In the genomic region with DNA sequence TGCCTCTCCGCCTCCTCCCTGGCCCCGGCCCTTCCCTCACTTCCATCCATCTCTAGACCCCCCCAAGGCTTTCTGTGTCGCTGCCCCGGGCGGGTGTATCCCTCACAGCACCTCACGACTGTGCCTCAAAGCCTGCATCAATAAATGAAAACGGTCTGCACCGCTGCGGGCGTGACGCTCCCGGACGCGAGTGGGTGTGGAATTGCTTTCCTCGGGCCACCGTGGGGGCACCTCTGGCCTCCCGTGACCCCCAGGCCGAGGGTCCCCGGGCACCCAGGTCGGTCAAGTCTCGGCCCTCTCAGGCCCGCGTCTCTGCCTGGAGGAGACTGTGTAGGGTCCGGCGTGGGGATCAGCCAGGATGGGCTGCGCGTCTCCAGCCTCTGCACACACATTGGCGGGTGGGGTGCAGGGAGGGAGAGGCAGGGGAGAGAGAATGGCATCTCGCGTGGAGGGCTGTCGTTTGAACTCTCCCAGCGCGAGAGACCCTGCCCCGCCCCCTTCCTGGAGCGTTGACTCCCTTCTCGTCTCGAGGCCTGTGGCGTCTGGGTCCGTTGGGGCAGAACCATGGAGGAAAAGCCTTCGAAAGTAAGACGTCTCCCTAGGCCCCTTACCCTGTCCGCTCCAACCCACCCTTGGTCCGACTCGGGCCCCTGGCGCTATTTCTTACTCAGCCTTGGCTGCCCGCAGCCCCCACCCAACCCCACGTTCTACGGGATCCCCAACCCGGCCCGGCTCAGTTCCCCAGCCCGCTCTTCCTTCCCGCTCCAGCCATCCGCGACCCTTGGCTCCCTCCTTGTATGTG, we compare ENCODE assay signal across 1 cellular context.
TF ChIP-seq lines count a peak whose summit lies in the region.

A gene with protein sequence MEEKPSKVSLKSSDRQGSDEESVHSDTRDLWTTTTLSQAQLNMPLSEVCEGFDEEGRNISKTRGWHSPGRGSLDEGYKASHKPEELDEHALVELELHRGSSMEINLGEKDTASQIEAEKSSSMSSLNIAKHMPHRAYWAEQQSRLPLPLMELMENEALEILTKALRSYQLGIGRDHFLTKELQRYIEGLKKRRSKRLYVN (plus strand): TSS at position 512 of the 802 bp plus-strand sequence. CDS start 53 bp downstream, at position 565.

TF ChIP-seq in SK-N-SH treated with all-trans-retinoic acid at 6 μM for 48 hours, 23 proteins besides CTCF, POLR2A, EP300 and RAD21 (continued from another document):
- TF ChIP-seq, protein P1, sequence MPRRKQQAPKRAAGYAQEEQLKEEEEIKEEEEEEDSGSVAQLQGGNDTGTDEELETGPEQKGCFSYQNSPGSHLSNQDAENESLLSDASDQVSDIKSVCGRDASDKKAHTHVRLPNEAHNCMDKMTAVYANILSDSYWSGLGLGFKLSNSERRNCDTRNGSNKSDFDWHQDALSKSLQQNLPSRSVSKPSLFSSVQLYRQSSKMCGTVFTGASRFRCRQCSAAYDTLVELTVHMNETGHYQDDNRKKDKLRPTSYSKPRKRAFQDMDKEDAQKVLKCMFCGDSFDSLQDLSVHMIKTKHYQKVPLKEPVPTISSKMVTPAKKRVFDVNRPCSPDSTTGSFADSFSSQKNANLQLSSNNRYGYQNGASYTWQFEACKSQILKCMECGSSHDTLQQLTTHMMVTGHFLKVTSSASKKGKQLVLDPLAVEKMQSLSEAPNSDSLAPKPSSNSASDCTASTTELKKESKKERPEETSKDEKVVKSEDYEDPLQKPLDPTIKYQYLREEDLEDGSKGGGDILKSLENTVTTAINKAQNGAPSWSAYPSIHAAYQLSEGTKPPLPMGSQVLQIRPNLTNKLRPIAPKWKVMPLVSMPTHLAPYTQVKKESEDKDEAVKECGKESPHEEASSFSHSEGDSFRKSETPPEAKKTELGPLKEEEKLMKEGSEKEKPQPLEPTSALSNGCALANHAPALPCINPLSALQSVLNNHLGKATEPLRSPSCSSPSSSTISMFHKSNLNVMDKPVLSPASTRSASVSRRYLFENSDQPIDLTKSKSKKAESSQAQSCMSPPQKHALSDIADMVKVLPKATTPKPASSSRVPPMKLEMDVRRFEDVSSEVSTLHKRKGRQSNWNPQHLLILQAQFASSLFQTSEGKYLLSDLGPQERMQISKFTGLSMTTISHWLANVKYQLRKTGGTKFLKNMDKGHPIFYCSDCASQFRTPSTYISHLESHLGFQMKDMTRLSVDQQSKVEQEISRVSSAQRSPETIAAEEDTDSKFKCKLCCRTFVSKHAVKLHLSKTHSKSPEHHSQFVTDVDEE (CRISPR knock-in tag; IDR thresholded peaks at IDR 0.05) = no peak
- no peak for TF ChIP-seq CSDC2 (CRISPR knock-in tag; IDR thresholded peaks at IDR 0.05)
- TF ChIP-seq OSR1 (CRISPR knock-in tag; IDR thresholded peaks at IDR 0.05) = no peak
- TF ChIP-seq, protein P2, sequence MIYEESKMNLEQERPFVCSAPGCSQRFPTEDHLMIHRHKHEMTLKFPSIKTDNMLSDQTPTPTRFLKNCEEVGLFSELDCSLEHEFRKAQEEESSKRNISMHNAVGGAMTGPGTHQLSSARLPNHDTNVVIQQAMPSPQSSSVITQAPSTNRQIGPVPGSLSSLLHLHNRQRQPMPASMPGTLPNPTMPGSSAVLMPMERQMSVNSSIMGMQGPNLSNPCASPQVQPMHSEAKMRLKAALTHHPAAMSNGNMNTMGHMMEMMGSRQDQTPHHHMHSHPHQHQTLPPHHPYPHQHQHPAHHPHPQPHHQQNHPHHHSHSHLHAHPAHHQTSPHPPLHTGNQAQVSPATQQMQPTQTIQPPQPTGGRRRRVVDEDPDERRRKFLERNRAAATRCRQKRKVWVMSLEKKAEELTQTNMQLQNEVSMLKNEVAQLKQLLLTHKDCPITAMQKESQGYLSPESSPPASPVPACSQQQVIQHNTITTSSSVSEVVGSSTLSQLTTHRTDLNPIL (CRISPR knock-in tag; IDR thresholded peaks at IDR 0.05; ENCODE audit: low read depth) = no peak
- no peak for TF ChIP-seq ZC3H10 (CRISPR knock-in tag; IDR thresholded peaks at IDR 0.05)
- no peak for TF ChIP-seq SNAI2 (CRISPR knock-in tag; IDR thresholded peaks at IDR 0.05)
- TF ChIP-seq TCF4 (CRISPR knock-in tag; IDR thresholded peaks at IDR 0.05; ENCODE audit: borderline replicate concordance) = no peak
- no peak for TF ChIP-seq ESRRG (CRISPR knock-in tag; IDR thresholded peaks at IDR 0.05)
